11 cellular contexts compared by ENCODE assay signal in genomic region chr10:125538947-125539649, GRCh38.
DNase-seq lines count a peak whose midpoint lies in the region; ATAC-seq and TF ChIP-seq lines count a peak whose summit lies in the region.
"Had no signal": no experiment of that assay in that cellular context is flagged by ENCODE, and none has a peak within 500 bp of the region (broad histone marks: within the 10 kb centered on the region; RNA-seq: fewer than 3 reads in every experiment).

No MANE protein-coding gene starts in this region.

- H3K27me3 Mint-ChIP-seq in Calu3 (ENCODE audit: unreplicated experiment): peaks cover 84% of the 10 kb centered on the region

- H3K4me3 Mint-ChIP-seq in Calu3 (ENCODE audit: low read depth, unreplicated experiment): no peak overlapping the region
- H3K4me3 Mint-ChIP-seq: naive thymus-derived CD4-positive, alpha-beta T cell; T-helper 1 cell treated with Interleukin-12 subunit alpha and Interleukin-12 subunit beta and Interleukin-4 antibody, amounts not matched to agents 30 μg/mL and 1 μg/mL, for 36 hours had no signal

- H3K4me1 Mint-ChIP-seq in Calu3 (ENCODE audit: low read depth, unreplicated experiment): peaks cover 6% of the 10 kb centered on the region
- H3K4me1 Mint-ChIP-seq: naive thymus-derived CD4-positive, alpha-beta T cell had no signal

- no peaks in the 10 kb centered on the region for H3K9me3 Mint-ChIP-seq in Calu3 (ENCODE audit: low read depth, unreplicated experiment)
- H3K9me3 Mint-ChIP-seq: T-helper 1 cell treated with Interleukin-12 subunit alpha and Interleukin-12 subunit beta and Interleukin-4 antibody, amounts not matched to agents 30 μg/mL and 1 μg/mL, for 36 hours had no signal

- no peak overlapping the region for H3K27ac Mint-ChIP-seq in Calu3 (ENCODE audit: unreplicated experiment)
- H3K27ac Mint-ChIP-seq: naive thymus-derived CD4-positive, alpha-beta T cell; T-helper 1 cell treated with Interleukin-12 subunit alpha and Interleukin-12 subunit beta and Interleukin-4 antibody, amounts not matched to agents 30 μg/mL and 1 μg/mL, for 36 hours had no signal

- CTCF ChIA-PET in Calu3 (lab: Charles Lee): no interaction called here

- no TSS peak for BruUV-seq in Calu3 (replicated peaks; lab: Mats Ljungman, UMichigan)

- intact Hi-C loops in Calu3 (cut with micrococcal nuclease; ENCODE audit: unreplicated experiment): no loop called here

- no peak for TF ChIP-seq CTCF in omental fat pad (IDR thresholded peaks at IDR 0.05)
- TF ChIP-seq CTCF in Calu3 (IDR thresholded peaks at IDR 0.05; ENCODE audit: unreplicated experiment): no peak

- ATAC-seq in omental fat pad (ENCODE audit: low FRiP score) (no peak), HG03280 (IDR thresholded peaks at IDR 0.05; ENCODE audit: unreplicated experiment) (no peak)
- ATAC-seq: naive thymus-derived CD4-positive, alpha-beta T cell had no signal

- DNase-seq in DMS153 (lab: John Stamatoyannopoulos, UW) (peak; percentile 97), NCI-H2029 (lab: John Stamatoyannopoulos, UW) (peak; percentile 94), SW480 (ENCODE audit: low spot score) (peak; percentile 64), myocyte (ENCODE audit: low read depth) (peak; percentile 24), omental fat pad (ENCODE audit: low spot score) (no peak), Calu3 (no peak)
- no peak for DNase-seq in activated CD4-positive, CD25-positive, alpha-beta regulatory T cell treated with anti-CD3 and anti-CD28 coated beads, Interleukin-2, amount 50 U/mL, for 72 hours
- DNase-seq: naive thymus-derived CD4-positive, alpha-beta T cell; stimulated activated naive CD4-positive, alpha-beta T cell treated with Interleukin-2 at 50 U/mL for 16 hours had no signal

- no peaks in the 10 kb centered on the region for H3K36me3 Mint-ChIP-seq in Calu3 (ENCODE audit: insufficient read depth, unreplicated experiment)
- H3K36me3 Mint-ChIP-seq: naive thymus-derived CD4-positive, alpha-beta T cell had no signal

Comparison
In these comparisons a context has a peak if more than half of its experiments do, and no peak if none do; other contexts are left out.
1. DNase-seq: peak in DMS153 (single experiment), NCI-H2029 (single experiment), SW480 (single experiment) and myocyte (single experiment); none in activated CD4-positive, CD25-positive, alpha-beta regulatory T cell treated with anti-CD3 and anti-CD28 coated beads, Interleukin-2, amount 50 U/mL, for 72 hours (single experiment), omental fat pad (single experiment) and Calu3 (single experiment).